22 cellular contexts compared by ENCODE assay signal in the genomic region with DNA sequence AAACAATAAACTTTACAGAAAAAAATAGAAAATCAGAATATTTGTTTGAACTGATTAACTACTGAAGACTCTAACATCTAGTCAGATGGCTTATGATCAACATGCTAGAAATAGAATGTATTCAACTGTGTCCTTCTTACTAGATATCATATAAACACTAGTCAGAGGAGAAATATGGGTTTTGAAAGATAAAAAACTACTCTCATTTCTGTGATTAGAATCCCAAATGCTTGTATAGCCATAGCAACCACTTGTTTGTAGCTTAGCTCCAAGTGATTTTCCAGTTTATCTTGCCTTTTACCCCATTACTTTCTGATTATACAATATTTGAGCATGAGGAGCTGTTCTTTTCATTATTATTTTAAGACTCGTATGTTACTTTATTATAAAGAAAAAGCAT. TPM values are rescaled to one million over a fixed set of nuclear protein-coding genes. Genes with fewer than 3 reads are reported as not detected.
DNase-seq lines count a peak whose midpoint lies in the region; ATAC-seq, FAIRE-seq and TF ChIP-seq lines count a peak whose summit lies in the region.
"Had no signal": no experiment of that assay in that cellular context is flagged by ENCODE, and none has a peak within 500 bp of the region (broad histone marks: within the 10 kb centered on the region; RNA-seq: fewer than 3 reads in every experiment).

No MANE protein-coding gene starts in this region.

- no peak for ATAC-seq in HG03342 (IDR thresholded peaks at IDR 0.05; ENCODE audit: unreplicated experiment)

- H3K27me3 ChIP-seq in endocrine pancreas (ENCODE audit: control insufficient read depth, insufficient read depth, low read length) (no peaks in the 10 kb centered on the region), small intestine (ENCODE audit: control insufficient read depth in 2 of 2, insufficient read depth in 2 of 2, low read length in 2 of 2) (no peaks in the 10 kb centered on the region)
- H3K27me3 ChIP-seq: MG63 had no signal

- H3K4me1 ChIP-seq in endocrine pancreas (ENCODE audit: control insufficient read depth, insufficient read depth, low read length) (peaks cover 22% of the 10 kb centered on the region), small intestine (ENCODE audit: control insufficient read depth in 2 of 2, insufficient read depth in 1 of 2, low read depth in 1 of 2, low read length in 1 of 2) (no peaks in the 10 kb centered on the region)

- DNase-seq in amniotic epithelial cell (ENCODE audit: low read depth) (peak; percentile 9), small intestine (no peak), H4 (ENCODE audit: low spot score) (no peak), GM20000 (ENCODE audit: low spot score) (no peak)
- DNase-seq: ACHN; AML-193; COR-L47; DMS153; EL; HFFc6; MG63; NCI-H1092 treated with DMSO at 0.1 percent for 48 hours; NCI-H1694 treated with DMSO at 0.1 percent for 48 hours; NCI-H345; NCI-H526 treated with DMSO at 0.1 percent for 48 hours; NK-92 treated with Interleukin-12 subunit alpha and Interleukin-12 subunit beta, amount 100 ng/mL, for 24 hours; SIG-M5 had no signal

- TF ChIP-seq CTCF in GM20000 (IDR thresholded peaks at IDR 0.05; ENCODE audit: extremely low read depth, missing control alignments) = no peak

- H3K36me3 ChIP-seq in endocrine pancreas (ENCODE audit: control insufficient read depth, insufficient read depth, low read length) = no peaks in the 10 kb centered on the region
- H3K36me3 ChIP-seq in small intestine (ENCODE audit: control insufficient read depth in 2 of 2, insufficient read depth in 2 of 2, low read length in 2 of 2) = peaks cover 3 to 17% of the 10 kb centered on the region in 2 donors

- H3K9ac ChIP-seq in endocrine pancreas (ENCODE audit: control insufficient read depth, insufficient read depth, low read length) = no peak overlapping the region

- H3K4me3 ChIP-seq in endocrine pancreas (ENCODE audit: control insufficient read depth, insufficient read depth, low read length) (peak overlapping the region; percentile 61), small intestine (ENCODE audit: low read depth in 1 of 2, low read length in 2 of 2) (no peak overlapping the region)
- H3K4me3 ChIP-seq: MG63 had no signal

- FAIRE-seq in islet of Langerhans (lab: Jason Lieb, UNC) (peak; percentile 98), small intestine (lab: Jason Lieb, UNC) (peak; percentile 19)
- FAIRE-seq: GM19239, H54 had no signal

- no peaks in the 10 kb centered on the region for H3K9me3 ChIP-seq in endocrine pancreas (ENCODE audit: control insufficient read depth, low read length)
- no peaks in the 10 kb centered on the region for H3K9me3 ChIP-seq in small intestine (ENCODE audit: control insufficient read depth, low read depth)
- H3K9me3 ChIP-seq: MG63 had no signal

- 66 to 90% (median 88%) methylated on average over 1 of the region's 1 CpG for WGBS in small intestine, 3 donors

- H3K27ac ChIP-seq in small intestine (ENCODE audit: low read depth in 1 of 2, low read length in 1 of 2) = no peak overlapping the region

RNA-seq across cellular contexts. Expression of a gene that starts 31.2 kb away (rescaled TPM):
- 1 to 10 TPM; 7.0 to 9.2 (median 8.9) TPM for polyA plus RNA-seq in small intestine
- total RNA-seq in H4 (2014; rRNA removed; shearing (Covaris generic)) = 7.8 and 12.7 TPM in 2 replicates
